In genomic region chr18:62369129-62369644, GRCh38 we compare ENCODE assay signal across 18 cellular contexts.
"Had no signal": no experiment of that assay in that cellular context is flagged by ENCODE, and none has a peak within 500 bp of the region (broad histone marks: within the 10 kb centered on the region; RNA-seq: fewer than 3 reads in every experiment).

No MANE protein-coding gene starts in this region.

- H3K27ac ChIP-seq: foreskin keratinocyte, left ventricle myocardium inferior, psoas muscle, right lobe of liver, tibial artery had no signal

- H3K27me3 Mint-ChIP-seq: naive B cell; stimulated activated naive CD8-positive, alpha-beta T cell treated with anti-CD3 and anti-CD28 coated beads, Interleukin-15, Interleukin-2, amounts not matched to agents 100 ng/mL and 50 ng/mL, for 24 hours had no signal

- H3K4me1 ChIP-seq: foreskin keratinocyte, left ventricle myocardium inferior, psoas muscle, right lobe of liver, tibial artery had no signal

- DNase-seq: dermis blood vessel endothelial cell; erythroblast; foreskin keratinocyte; immature natural killer cell; left ventricle myocardium inferior; mesenchymal stem cell; naive B cell; psoas muscle; retina; right lobe of liver; stimulated activated CD4-positive, alpha-beta T cell treated with anti-CD3 and anti-CD28 coated beads, Interleukin-15, amount 100 ng/mL, for 24 hours; stimulated activated CD4-positive, alpha-beta T cell treated with anti-CD3 and anti-CD28 coated beads, Interleukin-1b, Interleukin-23, amount 100 ng/mL, for 48 hours; stimulated activated CD4-positive, alpha-beta T cell treated with anti-CD3 and anti-CD28 coated beads, Interleukin-4, amount 100 ng/mL, for 24 hours; tibial artery had no signal

- H3K4me3 Mint-ChIP-seq: immature natural killer cell; naive B cell; nephron; stimulated activated memory B cell treated with anti-CD40 and anti-IgM and Interleukin-4, amounts not matched to agents 10 μg/mL and 1 μg/mL and 100 μg/mL, for 72 hours; stimulated activated naive CD8-positive, alpha-beta T cell treated with anti-CD3 and anti-CD28 coated beads, Interleukin-15, Interleukin-2, amounts not matched to agents 100 ng/mL and 50 ng/mL, for 24 hours had no signal

- H3K9me3 Mint-ChIP-seq: immature natural killer cell; naive B cell; nephron; stimulated activated memory B cell treated with anti-CD40 and anti-IgM and Interleukin-4, amounts not matched to agents 10 μg/mL and 1 μg/mL and 100 μg/mL, for 72 hours; stimulated activated naive CD8-positive, alpha-beta T cell treated with anti-CD3 and anti-CD28 coated beads, Interleukin-15, Interleukin-2, amounts not matched to agents 100 ng/mL and 50 ng/mL, for 24 hours had no signal

- H3K4me3 ChIP-seq: left ventricle myocardium inferior, lung, psoas muscle, right lobe of liver, tibial artery had no signal

- H3K27me3 ChIP-seq: right lobe of liver, tibial artery had no signal

- H3K36me3 Mint-ChIP-seq: immature natural killer cell; naive B cell; stimulated activated memory B cell treated with anti-CD40 and anti-IgM and Interleukin-4, amounts not matched to agents 10 μg/mL and 1 μg/mL and 100 μg/mL, for 72 hours had no signal

- H3K9me3 ChIP-seq: left ventricle myocardium inferior, psoas muscle, right lobe of liver, tibial artery had no signal

- H3K27ac Mint-ChIP-seq: immature natural killer cell; nephron; stimulated activated memory B cell treated with anti-CD40 and anti-IgM and Interleukin-4, amounts not matched to agents 10 μg/mL and 1 μg/mL and 100 μg/mL, for 72 hours had no signal

- ATAC-seq: foreskin keratinocyte; psoas muscle; stimulated activated memory B cell treated with anti-CD40 and anti-IgM and Interleukin-4, amounts not matched to agents 10 μg/mL and 1 μg/mL and 100 μg/mL, for 72 hours had no signal

- H3K4me1 Mint-ChIP-seq: immature natural killer cell, naive B cell had no signal

- H3K36me3 ChIP-seq: left ventricle myocardium inferior, right lobe of liver had no signal
